ENCODE assay signal across 2 cellular contexts in genomic region chr1:61922950-61923480, GRCh38.
TF ChIP-seq lines count a peak whose summit lies in the region.

No MANE protein-coding gene starts in this region.

TF ChIP-seq in GM23338, 12 proteins besides CTCF, POLR2A, EP300 and RAD21 (continued from another document):
- TF ChIP-seq ZNF462 (CRISPR knock-in tag; IDR thresholded peaks at IDR 0.05) (no peak), REST (IDR thresholded peaks at IDR 0.05; ENCODE audit: unreplicated experiment) (no peak), ZNF114 (CRISPR knock-in tag; IDR thresholded peaks at IDR 0.05) (no peak), EZH2 (IDR thresholded peaks at IDR 0.05; ENCODE audit: low read depth, unreplicated experiment) (no peak)

TF ChIP-seq in WTC11, 78 proteins besides CTCF, POLR2A, EP300 and RAD21 (continued from another document):
- TF ChIP-seq STAT6 (CRISPR knock-in tag; conservative IDR thresholded peaks at IDR 0.05; ENCODE audit: low read depth) (no peak), MYBL2 (CRISPR knock-in tag; IDR thresholded peaks at IDR 0.05) (no peak), USF1 (CRISPR knock-in tag; IDR thresholded peaks at IDR 0.05) (no peak)
